Comparison of ENCODE assay signal across 9 cellular contexts in genomic region chr14:60166144-60166543, GRCh38. TPM values are rescaled to one million over a fixed set of nuclear protein-coding genes. Genes with fewer than 3 reads are reported as not detected.
DNase-seq lines count a peak whose midpoint lies in the region; ATAC-seq and TF ChIP-seq lines count a peak whose summit lies in the region.
"Had no signal": no experiment of that assay in that cellular context is flagged by ENCODE, and none has a peak within 500 bp of the region (broad histone marks: within the 10 kb centered on the region; RNA-seq: fewer than 3 reads in every experiment).

No MANE protein-coding gene starts in this region.

- peak overlapping the region; percentile 97 for H3K27ac Mint-ChIP-seq in activated B cell treated with CpG ODN at 0.5 μM for 24 hours

- H3K27ac ChIP-seq in layer of hippocampus (ENCODE audit: low read depth, low read length) (peak overlapping the region; percentile 87), stomach smooth muscle (ENCODE audit: low read length) (peak overlapping the region; percentile 85), brain microvascular endothelial cell (no peak overlapping the region)

- H3K4me3 Mint-ChIP-seq in activated B cell treated with CpG ODN at 0.5 μM for 24 hours: peak overlapping the region; percentile 99

- H3K9me3 Mint-ChIP-seq in activated B cell treated with CpG ODN at 0.5 μM for 24 hours: no peaks in the 10 kb centered on the region

- peak overlapping the region; percentile 82 to 95 for H3K4me3 ChIP-seq in stomach smooth muscle (ENCODE audit: low read length in 2 of 2)
- H3K4me3 ChIP-seq in brain microvascular endothelial cell (ENCODE audit: low read depth, low read length): no peak overlapping the region

- peaks cover 38% of the 10 kb centered on the region for H3K4me1 Mint-ChIP-seq in activated B cell treated with CpG ODN at 0.5 μM for 24 hours

- peak; percentile 23 for DNase-seq in NCI-H82 (lab: John Stamatoyannopoulos, UW)
- no peak for DNase-seq in NCI-H82 treated with DMSO at 0.1 percent for 48 hours (lab: John Stamatoyannopoulos, UW; ENCODE audit: unreplicated experiment)
- DNase-seq in activated B cell treated with CpG ODN at 0.5 μM for 24 hours: no peak
- DNase-seq in brain microvascular endothelial cell: no peak
- DNase-seq: foreskin melanocyte had no signal

- TF ChIP-seq CTCF in activated B cell treated with CpG ODN at 0.5 μM for 24 hours (IDR thresholded peaks at IDR 0.05) (no peak), brain microvascular endothelial cell (IDR thresholded peaks at IDR 0.05; ENCODE audit: low read depth, low read length, missing control alignments) (no peak)

- in situ Hi-C loops in brain microvascular endothelial cell (cut with HindIII; ENCODE audit: low pct_ligation_motif_present, low sequenced_read_pairs): loop anchor here (25.0 kb wide), 1 partner anchor 204 kb away; no protein-coding TSS in a partner anchor

- no peaks in the 10 kb centered on the region for H3K27me3 Mint-ChIP-seq in activated B cell treated with CpG ODN at 0.5 μM for 24 hours

- intact Hi-C loops in activated B cell treated with CpG ODN at 0.5 μM for 24 hours (cut with micrococcal nuclease): loop anchor here (5.0 kb wide), 1 partner anchor 684 kb away; the partner anchor contains the start of genes JKAMP and L3HYPDH

- CTCF ChIA-PET in activated B cell treated with CpG ODN at 0.5 μM for 24 hours (lab: Charles Lee): interaction anchor here (0.9 to 3.0 kb wide), 8 partner anchors 11 to 682 kb away, joined by 3 to 28 read pairs (median 4); partner anchors contain the start of genes JKAMP and L3HYPDH

- H3K9me3 ChIP-seq in stomach smooth muscle (ENCODE audit: control insufficient read depth in 2 of 2, low read length in 2 of 2): no peaks in the 10 kb centered on the region

- H3K9ac ChIP-seq in stomach smooth muscle (ENCODE audit: low read length in 2 of 2): no peak overlapping the region

- ATAC-seq in activated B cell treated with CpG ODN at 0.5 μM for 24 hours (ENCODE audit: low read depth) (no peak), HG02840 (IDR thresholded peaks at IDR 0.05; ENCODE audit: low FRiP score, unreplicated experiment) (no peak), GM21528 (IDR thresholded peaks at IDR 0.05; ENCODE audit: low FRiP score, unreplicated experiment) (no peak)

- H3K4me1 ChIP-seq in stomach smooth muscle (ENCODE audit: control insufficient read depth, insufficient read depth, low read length): peaks cover 14% of the 10 kb centered on the region

- POLR2A ChIA-PET in activated B cell treated with CpG ODN at 0.5 μM for 24 hours (lab: Charles Lee): interaction anchor here (0.6 to 3.8 kb wide), 14 partner anchors 8 to 1739 kb away, joined by 3 to 57 read pairs (median 5); partner anchors contain the start of genes JKAMP, KIAA0586, L3HYPDH and PCNX4

- H3K36me3 ChIP-seq in stomach smooth muscle (ENCODE audit: control insufficient read depth in 2 of 2, insufficient read depth in 2 of 2, low read length in 2 of 2) (peaks cover 0 to 3% of the 10 kb centered on the region in 2 donors), brain microvascular endothelial cell (replicated peaks) (no peaks in the 10 kb centered on the region)

- H3K36me3 Mint-ChIP-seq in activated B cell treated with CpG ODN at 0.5 μM for 24 hours (ENCODE audit: low read depth): peaks cover 19% of the 10 kb centered on the region

- H3K27me3 ChIP-seq in layer of hippocampus (ENCODE audit: control insufficient read depth, insufficient read depth, low read length) (no peaks in the 10 kb centered on the region), stomach smooth muscle (ENCODE audit: control insufficient read depth in 1 of 2, insufficient read depth in 2 of 2, low read length in 2 of 2) (no peaks in the 10 kb centered on the region), brain microvascular endothelial cell (replicated peaks) (no peaks in the 10 kb centered on the region)

RNA-seq across cellular contexts. Expression of gene DHRS7, which starts 0.9 kb away (rescaled TPM):
- total RNA-seq in activated B cell treated with CpG ODN at 0.5 μM for 24 hours: 41.5 and 47.1 TPM in 2 replicates
